ENCODE assay signal across 12 cellular contexts in the genomic region with DNA sequence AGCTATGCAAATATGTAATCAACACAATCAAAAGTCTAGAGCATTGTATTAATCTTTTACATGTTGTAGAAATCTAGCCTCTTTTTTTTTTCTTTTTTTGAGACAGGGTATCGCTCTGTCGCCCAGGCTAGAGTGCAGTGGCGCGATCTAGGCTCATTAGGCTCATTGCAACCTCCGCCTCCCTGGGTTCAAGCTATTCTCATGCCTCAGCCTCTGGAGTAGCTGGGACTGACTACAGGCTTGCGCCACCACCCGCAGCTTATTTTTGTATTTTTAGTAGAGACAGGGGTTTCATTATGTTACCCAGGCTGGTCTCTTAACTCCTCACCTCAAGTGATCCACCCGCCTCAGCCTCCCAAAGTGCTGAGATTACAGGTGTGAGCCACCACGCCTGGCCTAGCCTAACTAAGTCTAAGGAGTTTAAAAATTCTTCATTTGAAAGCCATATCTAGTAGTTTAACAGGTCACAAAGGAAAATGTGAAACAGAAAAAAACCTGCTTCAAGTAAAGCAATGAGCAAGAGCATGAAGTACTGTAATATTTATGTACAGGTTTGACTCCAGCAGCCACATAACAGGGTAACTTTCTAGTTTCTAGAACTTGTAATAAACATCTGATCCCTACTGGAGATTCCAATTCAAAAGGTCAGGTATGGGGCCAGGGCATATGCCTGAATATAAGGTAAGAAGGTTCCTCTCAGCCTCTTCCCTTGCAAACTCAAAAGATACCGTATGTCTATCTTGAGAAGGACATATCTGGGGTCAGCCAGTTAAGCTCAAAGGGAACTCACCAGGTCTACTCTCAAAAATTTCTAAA. TPM values are rescaled to one million over a fixed set of nuclear protein-coding genes. Genes with fewer than 3 reads are reported as not detected.
DNase-seq lines count a peak whose midpoint lies in the region; ATAC-seq and TF ChIP-seq lines count a peak whose summit lies in the region.
"Had no signal": no experiment of that assay in that cellular context is flagged by ENCODE, and none has a peak within 500 bp of the region (broad histone marks: within the 10 kb centered on the region; RNA-seq: fewer than 3 reads in every experiment).

No MANE protein-coding gene starts in this region.

- TF ChIP-seq CTCF in Calu3 (IDR thresholded peaks at IDR 0.05; ENCODE audit: unreplicated experiment) (no peak), PC-3 (conservative IDR thresholded peaks at IDR 0.05; ENCODE audit: low read depth, low read length) (no peak), breast epithelium (IDR thresholded peaks at IDR 0.05) (no peak)

- no peak overlapping the region for H2AFZ ChIP-seq in PC-3 (ENCODE audit: low read length)
- H2AFZ ChIP-seq: parathyroid adenoma had no signal

- no peak for TF ChIP-seq POLR2A in breast epithelium (IDR thresholded peaks at IDR 0.05)

- peaks cover 81% of the 10 kb centered on the region for H4K20me1 ChIP-seq in PC-3 (ENCODE audit: low read length)

- CTCF ChIA-PET in Calu3 (lab: Charles Lee): interaction anchor here (1.3 to 1.5 kb wide), 2 partner anchors 33 to 355 kb away, joined by 3 read pairs; no protein-coding TSS in a partner anchor
- CTCF ChIA-PET in PC-3 (lab: Charles Lee): no interaction called here

- H3K79me2 ChIP-seq in PC-3 (ENCODE audit: low read length): peaks cover 98% of the 10 kb centered on the region

- peaks cover 71% of the 10 kb centered on the region for H3K36me3 Mint-ChIP-seq in Calu3 (ENCODE audit: insufficient read depth, unreplicated experiment)

- H3K4me2 ChIP-seq in PC-3 (ENCODE audit: low read length): peak overlapping the region; percentile 97

- intact Hi-C loops in Calu3 (cut with micrococcal nuclease; ENCODE audit: unreplicated experiment): loop anchor here (5.0 to 10.0 kb wide), 2 partner anchors 43 to 146 kb away; a partner anchor contains a TSS
- intact Hi-C loops in PC-3 (cut with micrococcal nuclease): loop anchor here (10.0 kb wide), 1 partner anchor 146 kb away; no protein-coding TSS in a partner anchor
- intact Hi-C loops in breast epithelium (cut with DNase I; ENCODE audit: low total_unique reads): no loop called here

- H3K27me3 ChIP-seq in PC-3 (ENCODE audit: low read length): no peaks in the 10 kb centered on the region
- no peaks in the 10 kb centered on the region for H3K27me3 ChIP-seq in breast epithelium
- H3K27me3 ChIP-seq: SJCRH30 had no signal

- no peaks in the 10 kb centered on the region for H3K9me3 Mint-ChIP-seq in Calu3 (ENCODE audit: low read depth, unreplicated experiment)

- BruUV-seq in Calu3 (replicated peaks; lab: Mats Ljungman, UMichigan) (no TSS peak), PC-3 (replicated peaks; lab: Mats Ljungman, UMichigan) (no TSS peak)

- H3K27ac ChIP-seq in PC-3 (ENCODE audit: low read length) (no peak overlapping the region), breast epithelium (peak overlapping the region; percentile 45 to 68)
- H3K27ac ChIP-seq: parathyroid adenoma, SJCRH30 had no signal

- peaks cover 33% of the 10 kb centered on the region for H3K4me1 ChIP-seq in PC-3 (ENCODE audit: insufficient read depth, low read length)
- peaks cover 3 to 22% of the 10 kb centered on the region in 2 donors for H3K4me1 ChIP-seq in breast epithelium

- H3K4me1 Mint-ChIP-seq in Calu3 (ENCODE audit: low read depth, unreplicated experiment): peaks cover 60% of the 10 kb centered on the region

- no peaks in the 10 kb centered on the region for H3K9me3 ChIP-seq in PC-3 (ENCODE audit: low read length)
- no peaks in the 10 kb centered on the region for H3K9me3 ChIP-seq in breast epithelium

- peaks cover 16% of the 10 kb centered on the region for H3K36me3 ChIP-seq in PC-3 (ENCODE audit: low read depth, low read length)
- no peaks in the 10 kb centered on the region for H3K36me3 ChIP-seq in breast epithelium

- no peak for DNase-seq in Calu3
- no peak for DNase-seq in PC-3
- no peak for DNase-seq in breast epithelium (ENCODE audit: low spot score in 2 of 2)
- DNase-seq in stimulated activated CD4-positive, alpha-beta T cell treated with anti-CD3 and anti-CD28 coated beads, Interleukin-12 subunit alpha, Interleukin-12 subunit beta, amount 100 ng/mL, for 48 hours (ENCODE audit: low read depth in 2 of 3, low spot score in 1 of 3): peak in 2 of 3 donors; percentile 32 to 39
- DNase-seq in NCI-H1105 treated with DMSO at 0.1 percent for 48 hours (lab: John Stamatoyannopoulos, UW): no peak
- no peak for DNase-seq in NOMO-1 treated with DMSO at 0.1 percent for 48 hours (lab: John Stamatoyannopoulos, UW; ENCODE audit: unreplicated experiment)
- DNase-seq in NAMALWA (ENCODE audit: low spot score): no peak
- DNase-seq: DMS79, islet precursor cell, SJCRH30 had no signal

- peak overlapping the region; percentile 76 for H3K27ac Mint-ChIP-seq in Calu3 (ENCODE audit: unreplicated experiment)

- H3K27me3 Mint-ChIP-seq in Calu3 (ENCODE audit: unreplicated experiment): no peaks in the 10 kb centered on the region

- peaks cover 3% of the 10 kb centered on the region for H3F3A ChIP-seq in PC-3 (ENCODE audit: low read length, unreplicated experiment)

- no peak for ATAC-seq in PC-3
- ATAC-seq in GM18909 (IDR thresholded peaks at IDR 0.05; ENCODE audit: poor library complexity, unreplicated experiment): no peak

- H3K9ac ChIP-seq in PC-3 (ENCODE audit: low read length): no peak overlapping the region
- H3K9ac ChIP-seq: parathyroid adenoma had no signal

- H3K4me3 ChIP-seq in PC-3 (ENCODE audit: low read length): peak overlapping the region; percentile 79
- peak overlapping the region in 1 of 3 donors; percentile 93 for H3K4me3 ChIP-seq in breast epithelium
- H3K4me3 ChIP-seq: SJCRH30 had no signal

- no peaks in the 10 kb centered on the region for H3K9me2 ChIP-seq in PC-3 (replicated peaks; ENCODE audit: low read length)

- H3K4me3 Mint-ChIP-seq in Calu3 (ENCODE audit: low read depth, unreplicated experiment): peak overlapping the region; percentile 98

- POLR2A ChIA-PET in PC-3 (lab: Charles Lee; ENCODE audit: unreplicated experiment): no interaction called here

RNA-seq across cellular contexts. Expression of a gene that starts 4.4 kb away (rescaled TPM):
- 458 and 505 TPM in 2 replicates for total RNA-seq in Calu3 (2022)
- 222 and 274 TPM in 2 replicates for total RNA-seq in PC-3 (2014; rRNA removed)
- total RNA-seq in breast epithelium: 100 to 1,000 TPM in 2 of 3 donors, 10 to 100 TPM in 1; 41.1 to 135 (median 117) TPM

RNA-seq across cellular contexts. Expression of a gene that starts 4.4 kb away (rescaled TPM):
- total RNA-seq in Calu3 (2022) (125 and 133 TPM in 2 replicates), PC-3 (2014; rRNA removed) (43.5 and 53.6 TPM in 2 replicates), breast epithelium (10 to 100 TPM; 22.7 to 40.1 (median 34.4) TPM)

RNA-seq across cellular contexts. Expression of a gene that starts 38.8 kb away (rescaled TPM):
- total RNA-seq in Calu3 (2022) (44.6 and 53.0 TPM in 2 replicates), PC-3 (2014; rRNA removed) (71.8 and 75.8 TPM in 2 replicates), breast epithelium (10 to 100 TPM; 31.7 to 39.7 (median 36.1) TPM)

RNA-seq across cellular contexts. Expression of a gene that starts 38.9 kb away (rescaled TPM):
- 230 and 267 TPM in 2 replicates for total RNA-seq in Calu3 (2022)
- total RNA-seq in PC-3 (2014; rRNA removed): 479 and 530 TPM in 2 replicates
- total RNA-seq in breast epithelium: 100 to 1,000 TPM; 231 to 348 (median 306) TPM

RNA-seq across cellular contexts. Expression of a gene that starts 44.7 kb away (rescaled TPM):
- total RNA-seq in Calu3 (2022) (7.7 and 15.9 TPM in 2 replicates), PC-3 (2014; rRNA removed) (7.9 and 9.7 TPM in 2 replicates), breast epithelium (1 to 10 TPM; 3.4 to 9.2 (median 3.4) TPM)

Comparison
In these comparisons a context has a peak if more than half of its experiments do, and no peak if none do; other contexts are left out.
1. DNase-seq: peak in stimulated activated CD4-positive, alpha-beta T cell treated with anti-CD3 and anti-CD28 coated beads, Interleukin-12 subunit alpha, Interleukin-12 subunit beta, amount 100 ng/mL, for 48 hours (2 of 3); none in Calu3 (single experiment), PC-3 (single experiment), breast epithelium (0 of 2), NCI-H1105 treated with DMSO at 0.1 percent for 48 hours (single experiment), NOMO-1 treated with DMSO at 0.1 percent for 48 hours (single experiment) and NAMALWA (single experiment).